ENCODE assay signal across 32 cellular contexts in the genomic region with DNA sequence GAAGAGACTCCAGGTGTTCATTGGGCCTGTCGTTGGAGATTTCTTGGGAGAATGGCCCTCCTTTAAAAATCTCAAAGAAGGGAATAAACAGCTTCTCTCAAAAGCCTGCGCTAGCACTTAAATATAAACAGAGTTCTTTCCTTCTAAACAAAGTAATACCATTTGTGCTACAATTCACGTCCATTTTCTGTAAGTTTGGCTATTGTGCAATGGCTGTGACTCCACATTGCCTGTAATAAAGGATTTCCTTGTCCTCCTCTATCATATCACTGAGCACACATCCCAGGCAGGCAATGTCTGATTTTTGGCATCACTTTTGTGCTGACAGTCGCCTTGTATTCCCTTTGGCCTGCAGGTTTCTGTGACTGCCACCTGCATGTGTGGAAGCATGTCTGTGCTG. TPM values are rescaled to one million over a fixed set of nuclear protein-coding genes. Genes with fewer than 3 reads are reported as not detected.
"Had no signal": no experiment of that assay in that cellular context is flagged by ENCODE, and none has a peak within 500 bp of the region (broad histone marks: within the 10 kb centered on the region; RNA-seq: fewer than 3 reads in every experiment).

No MANE protein-coding gene starts in this region.

- H3K36me3 ChIP-seq: adrenal gland, ascending aorta, brain microvascular endothelial cell, esophagus muscularis mucosa, gastroesophageal sphincter, heart right ventricle, WERI-Rb-1 had no signal

- H3K9me3 ChIP-seq: adrenal gland, ascending aorta, esophagus muscularis mucosa, gastroesophageal sphincter, heart right ventricle had no signal

- H3K27me3 ChIP-seq: ascending aorta had no signal

- H3K4me3 ChIP-seq: adrenal gland, ascending aorta, coronary artery, dorsolateral prefrontal cortex, esophagus muscularis mucosa, gastroesophageal sphincter, heart right ventricle had no signal

- DNase-seq: activated B cell treated with CpG ODN at 0.5 μM for 24 hours; activated CD4-positive, alpha-beta T cell treated with anti-CD3 and anti-CD28 coated beads for 48 hours; activated CD4-positive, alpha-beta T cell treated with anti-CD3 and anti-CD28 coated beads, Interleukin-2, amount 50 U/mL, for 1 hour; activated CD4-positive, alpha-beta T cell treated with anti-CD3 and anti-CD28 coated beads, Interleukin-2, amount 50 U/mL, for 48 hours; activated CD8-positive, alpha-beta memory T cell treated with anti-CD3 and anti-CD28 coated beads for 24 hours; activated CD8-positive, alpha-beta T cell treated with anti-CD3 and anti-CD28 coated beads for 36 hours; activated effector memory CD4-positive, alpha-beta T cell treated with Interleukin-2 at 50 U/mL for 16 hours; activated gamma-delta T cell treated with Interleukin-2 at 50 U/mL for 16 hours; activated naive CD4-positive, alpha-beta T cell treated with Interleukin-2 at 50 U/mL for 16 hours; activated naive CD8-positive, alpha-beta T cell treated with anti-CD3 and anti-CD28 coated beads for 36 hours; activated naive CD8-positive, alpha-beta T cell treated with anti-CD3 and anti-CD28 coated beads, Interleukin-2, amount 50 U/mL, for 24 hours; activated T-cell treated with anti-CD3 and anti-CD28 coated beads, Interleukin-2, amount 50 U/mL, for 4 hours; adrenal gland; brain microvascular endothelial cell; dorsolateral prefrontal cortex; effector memory CD4-positive, alpha-beta T cell; endodermal cell; erythroblast; foreskin melanocyte; heart right ventricle; T-helper 1 cell; T-helper 17 cell; T1000; WERI-Rb-1 had no signal

- FAIRE-seq: bronchial epithelial cell had no signal

- H3K27ac ChIP-seq: adrenal gland, ascending aorta, brain microvascular endothelial cell, coronary artery, heart right ventricle, WERI-Rb-1 had no signal

- ATAC-seq: activated CD4-positive, CD25-positive, alpha-beta regulatory T cell treated with anti-CD3 and anti-CD28 coated beads, Interleukin-2, amount 50 U/mL, for 24 hours; activated CD8-positive, alpha-beta T cell treated with anti-CD3 and anti-CD28 coated beads for 36 hours; activated naive CD8-positive, alpha-beta T cell treated with anti-CD3 and anti-CD28 coated beads, Interleukin-2, amount 50 U/mL, for 24 hours; activated T-cell treated with anti-CD3 and anti-CD28 coated beads, Interleukin-2, amount 50 U/mL, for 4 hours; activated T-helper 17 cell treated with anti-CD3 and anti-CD28 coated beads, Interleukin-2, amount 50 U/mL, for 72 hours; gastroesophageal sphincter; heart right ventricle; T-helper 17 cell had no signal

RNA-seq across cellular contexts. Expression of a gene that starts 4.9 kb away (rescaled TPM):
- total RNA-seq: activated B cell treated with CpG ODN at 0.5 μM for 24 hours; activated CD8-positive, alpha-beta T cell treated with anti-CD3 and anti-CD28 coated beads for 36 hours; activated naive CD8-positive, alpha-beta T cell treated with anti-CD3 and anti-CD28 coated beads for 36 hours; activated T-helper 17 cell treated with anti-CD3 and anti-CD28 coated beads, Interleukin-2, amount 50 U/mL, for 72 hours; bronchial epithelial cell; glomerular endothelial cell; T-helper 17 cell had no signal

RNA-seq across cellular contexts. Expression of a gene that starts 15.1 kb away (rescaled TPM):
- total RNA-seq: activated B cell treated with CpG ODN at 0.5 μM for 24 hours; activated CD8-positive, alpha-beta T cell treated with anti-CD3 and anti-CD28 coated beads for 36 hours; activated naive CD8-positive, alpha-beta T cell treated with anti-CD3 and anti-CD28 coated beads for 36 hours; activated T-cell treated with anti-CD3 and anti-CD28 coated beads, Interleukin-2, amount 50 U/mL, for 4 hours; activated T-helper 17 cell treated with anti-CD3 and anti-CD28 coated beads, Interleukin-2, amount 50 U/mL, for 72 hours; T-helper 17 cell had no signal
